19 cellular contexts compared by ENCODE assay signal in the genomic region with DNA sequence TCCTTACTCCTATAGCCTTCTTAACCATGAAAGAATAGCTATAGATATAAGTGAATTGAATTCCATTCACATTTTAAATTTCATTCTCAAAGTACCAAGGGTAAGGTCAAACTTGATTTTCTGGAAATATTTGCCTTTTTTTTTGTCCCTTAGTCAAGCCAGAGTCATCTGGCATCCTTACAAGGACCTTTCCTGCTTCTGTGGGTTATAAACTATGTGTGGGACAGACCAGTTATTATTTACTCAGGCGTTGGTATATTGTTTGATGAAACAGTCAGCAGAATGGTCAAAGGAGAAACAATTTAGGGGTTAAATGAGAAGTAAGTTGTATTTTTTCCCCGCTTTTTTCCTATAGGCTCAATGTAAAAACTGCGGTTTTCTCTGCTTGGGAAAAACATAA.
DNase-seq lines count a peak whose midpoint lies in the region; ATAC-seq and TF ChIP-seq lines count a peak whose summit lies in the region.
"Had no signal": no experiment of that assay in that cellular context is flagged by ENCODE, and none has a peak within 500 bp of the region (broad histone marks: within the 10 kb centered on the region; RNA-seq: fewer than 3 reads in every experiment).

No MANE protein-coding gene starts in this region.

- H3K9ac ChIP-seq in adipocyte (ENCODE audit: low read length): no peak overlapping the region

- no peaks in the 10 kb centered on the region for H3K9me3 ChIP-seq in adipocyte (ENCODE audit: control insufficient read depth, low read length)
- no peaks in the 10 kb centered on the region for H3K9me3 ChIP-seq in left lung
- H3K9me3 ChIP-seq: heart left ventricle, prostate gland, spleen had no signal

- H3K4me3 ChIP-seq in adipocyte (ENCODE audit: low read length): no peak overlapping the region
- no peak overlapping the region for H3K4me3 ChIP-seq in left lung
- H3K4me3 ChIP-seq: heart left ventricle, prostate gland, spleen had no signal

- no peak for ATAC-seq in left lung
- ATAC-seq: activated T-cell treated with anti-CD3 and anti-CD28 coated beads, Interleukin-2, amount 50 U/mL, for 72 hours; heart left ventricle had no signal

- H3K4me1 ChIP-seq in adipocyte (ENCODE audit: control insufficient read depth, insufficient read depth, low read length) (peaks cover 2% of the 10 kb centered on the region), left lung (no peaks in the 10 kb centered on the region)
- H3K4me1 ChIP-seq: heart left ventricle, prostate gland, spleen had no signal

- no peak for TF ChIP-seq CTCF in left lung (IDR thresholded peaks at IDR 0.05)

- H3K27me3 ChIP-seq in adipocyte (replicated peaks; ENCODE audit: control insufficient read depth, insufficient read depth, low read length) (no peaks in the 10 kb centered on the region), left lung (no peaks in the 10 kb centered on the region)
- H3K27me3 ChIP-seq: heart left ventricle, spleen had no signal

- no peaks in the 10 kb centered on the region for H3K36me3 ChIP-seq in adipocyte (ENCODE audit: control insufficient read depth, insufficient read depth, low read length, severe bottlenecking)
- no peaks in the 10 kb centered on the region for H3K36me3 ChIP-seq in left lung
- H3K36me3 ChIP-seq: heart left ventricle, prostate gland, spleen had no signal

- intact Hi-C loops in left lung (cut with DNase I): no loop called here

- DNase-seq in H4 (ENCODE audit: low spot score) (peak; percentile 21), adipocyte (ENCODE audit: low read depth) (peak; percentile 50), fibroblast of peridontal ligament (ENCODE audit: extremely low read depth) (peak; percentile 56), stromal cell of bone marrow (ENCODE audit: low read depth) (peak; percentile 66), NCI-H2196 treated with DMSO at 0.1 percent for 48 hours (lab: John Stamatoyannopoulos, UW; ENCODE audit: unreplicated experiment) (no peak), NCI-H69 (lab: John Stamatoyannopoulos, UW) (no peak), left lung (no peak)
- DNase-seq: activated naive CD8-positive, alpha-beta T cell treated with anti-CD3 and anti-CD28 coated beads for 36 hours; activated T-cell treated with anti-CD3 and anti-CD28 coated beads, Interleukin-2, amount 50 U/mL, for 72 hours; C1 segment of cervical spinal cord; DMS153; heart left ventricle; Karpas-422; NCI-H1417; NCI-H82; RPMI8226; spleen had no signal

- H3K27ac ChIP-seq in left lung: no peak overlapping the region
- H3K27ac ChIP-seq: heart left ventricle, prostate gland, spleen, VCaP had no signal

Comparison
In these comparisons a context has a peak if more than half of its experiments do, and no peak if none do; other contexts are left out.
1. DNase-seq: peak in H4 (single experiment), adipocyte (single experiment), fibroblast of peridontal ligament (single experiment) and stromal cell of bone marrow (single experiment); none in NCI-H2196 treated with DMSO at 0.1 percent for 48 hours (single experiment), NCI-H69 (single experiment) and left lung (0 of 2).